3 cellular contexts compared by ENCODE assay signal in the genomic region with DNA sequence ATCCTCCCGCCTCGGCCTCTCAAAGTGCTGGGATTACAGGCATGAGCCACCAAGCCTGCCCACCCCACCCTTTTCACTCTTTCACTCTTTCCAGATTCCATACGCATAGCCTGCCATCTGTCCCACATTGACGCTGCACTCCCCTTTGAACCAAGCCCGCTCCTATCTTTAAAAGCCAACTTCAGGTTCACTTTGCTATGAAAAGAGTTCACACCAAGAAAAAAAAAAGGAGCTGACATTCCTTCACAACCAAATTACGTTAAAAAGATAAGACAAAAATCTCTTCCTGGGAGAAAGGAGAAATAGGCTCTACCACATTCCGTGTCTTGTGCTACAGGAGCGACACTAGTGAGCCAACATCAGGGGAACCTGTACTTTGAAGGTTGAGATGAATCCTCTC.
"Had no signal": no experiment of that assay in that cellular context is flagged by ENCODE, and none has a peak within 500 bp of the region (broad histone marks: within the 10 kb centered on the region; RNA-seq: fewer than 3 reads in every experiment).

No MANE protein-coding gene starts in this region.

- ATAC-seq: GM12878 had no signal

- DNase-seq: GDM1, GF-D8 had no signal

- H3K4me3 ChIP-seq: GM12878 had no signal
